In the genomic region with DNA sequence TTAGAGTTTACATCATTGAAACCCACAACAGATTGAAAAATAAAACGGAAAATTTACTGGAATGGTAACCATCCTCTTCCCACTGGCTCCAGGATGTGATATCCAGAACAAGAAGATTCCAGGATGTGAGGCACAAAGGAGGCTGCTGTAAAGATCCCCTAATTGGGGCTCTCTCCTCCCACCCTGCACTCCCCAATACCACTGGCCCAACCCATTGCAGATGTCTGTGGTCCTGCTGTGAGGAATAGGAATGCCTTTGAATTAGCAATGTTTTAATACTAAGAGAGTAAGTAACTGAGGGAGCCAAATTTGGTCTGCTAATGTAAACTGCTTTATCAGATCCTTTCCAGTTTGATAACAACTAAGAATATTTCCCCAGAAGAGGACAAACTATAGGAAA, we compare ENCODE assay signal across 21 cellular contexts.
DNase-seq lines count a peak whose midpoint lies in the region; ATAC-seq, FAIRE-seq and TF ChIP-seq lines count a peak whose summit lies in the region.
"Had no signal": no experiment of that assay in that cellular context is flagged by ENCODE, and none has a peak within 500 bp of the region (broad histone marks: within the 10 kb centered on the region; RNA-seq: fewer than 3 reads in every experiment).

No MANE protein-coding gene starts in this region.

- 83% methylated on average over 1 of the region's 1 CpG for WGBS in esophagus muscularis mucosa

- TF ChIP-seq POLR2A in esophagus muscularis mucosa (IDR thresholded peaks at IDR 0.05; ENCODE audit: low read depth) = no peak

- no peaks in the 10 kb centered on the region for H3K27me3 ChIP-seq in esophagus muscularis mucosa
- H3K27me3 ChIP-seq: BLaER1 had no signal

- DNase-seq in HTR-8/SVneo (ENCODE audit: insufficient read length, low spot score) = no peak
- DNase-seq in esophagus muscularis mucosa (ENCODE audit: extremely low spot score) = peak; percentile 5
- DNase-seq in fibroblast of villous mesenchyme (ENCODE audit: low read depth) = peak; percentile 43
- no peak for DNase-seq in AG08396 (ENCODE audit: low spot score)
- DNase-seq in NCI-H187 treated with DMSO at 0.1 percent for 48 hours (lab: John Stamatoyannopoulos, UW) = no peak
- no peak for DNase-seq in hypothalamus (lab: John Stamatoyannopoulos, UW)
- DNase-seq: ACHN; CD4-positive, alpha-beta memory T cell; DMS53; DND-41; GOT3; H7; HFFc6 had no signal

- H3K4me1 ChIP-seq in esophagus muscularis mucosa = no peaks in the 10 kb centered on the region

- no peak for TF ChIP-seq CTCF in esophagus muscularis mucosa (IDR thresholded peaks at IDR 0.05)
- no peak for TF ChIP-seq CTCF in fibroblast of villous mesenchyme (IDR thresholded peaks at IDR 0.05; ENCODE audit: insufficient read depth, low read depth, low read length)

- H3K9me3 ChIP-seq in esophagus muscularis mucosa = no peaks in the 10 kb centered on the region
- H3K9me3 ChIP-seq: BLaER1 had no signal

- TF ChIP-seq EP300 in esophagus muscularis mucosa (IDR thresholded peaks at IDR 0.05) = no peak

- H3K4me3 ChIP-seq in esophagus muscularis mucosa = no peak overlapping the region
- H3K4me3 ChIP-seq in fibroblast of villous mesenchyme (ENCODE audit: low read depth, low read length) = no peak overlapping the region
- H3K4me3 ChIP-seq: BLaER1, K562 had no signal

- FAIRE-seq in HTR-8/SVneo (lab: Jason Lieb, UNC) = peak; percentile 9
- FAIRE-seq: A204.1, G401.6, GM12891, GM19239, K562 had no signal

- intact Hi-C loops in esophagus muscularis mucosa (cut with DNase I) = no loop called here

- H3K36me3 ChIP-seq in esophagus muscularis mucosa = no peaks in the 10 kb centered on the region
- H3K36me3 ChIP-seq: BLaER1 had no signal

- ATAC-seq in HG02973 (IDR thresholded peaks at IDR 0.05; ENCODE audit: unreplicated experiment) = no peak
- ATAC-seq: HCT116, K562 had no signal

- no peak overlapping the region for H3K27ac ChIP-seq in esophagus muscularis mucosa (replicated peaks in 1 of 4)
- H3K27ac ChIP-seq: BLaER1 had no signal

Comparison
In these comparisons a context has a peak if more than half of its experiments do, and no peak if none do; other contexts are left out.
1. DNase-seq: peak in esophagus muscularis mucosa (single experiment) and fibroblast of villous mesenchyme (single experiment); none in HTR-8/SVneo (single experiment), AG08396 (single experiment), NCI-H187 treated with DMSO at 0.1 percent for 48 hours (single experiment) and hypothalamus (0 of 51).